14 cellular contexts compared by ENCODE assay signal in genomic region chr10:110020265-110020664, GRCh38.
"Had no signal": no experiment of that assay in that cellular context is flagged by ENCODE, and none has a peak within 500 bp of the region (broad histone marks: within the 10 kb centered on the region; RNA-seq: fewer than 3 reads in every experiment).

No MANE protein-coding gene starts in this region.

- H3K9me3 ChIP-seq: gastroesophageal sphincter, lower lobe of right lung, mucosa of descending colon, thyroid gland had no signal

- H3K4me3 ChIP-seq: gastroesophageal sphincter, lower lobe of right lung, mucosa of descending colon, thyroid gland had no signal

- H3K36me3 ChIP-seq: gastroesophageal sphincter, lower lobe of right lung, thyroid gland, WERI-Rb-1 had no signal

- DNase-seq: activated CD4-positive, alpha-beta T cell treated with anti-CD3 and anti-CD28 coated beads for 4 hours; activated CD8-positive, alpha-beta T cell treated with anti-CD3 and anti-CD28 coated beads, Interleukin-2, amount 10 ng/mL, durations not matched to agents 7 days and 5 days; activated effector memory CD4-positive, alpha-beta T cell treated with Interleukin-2 at 50 U/mL for 16 hours; activated naive CD8-positive, alpha-beta T cell treated with anti-CD3 and anti-CD28 coated beads for 36 hours; aorta; effector CD8-positive, alpha-beta T cell; hippocampal formation; lower lobe of right lung; mucosa of descending colon; nephron progenitor cell; stimulated activated CD4-positive, alpha-beta T cell treated with anti-CD3 and anti-CD28 coated beads, Interleukin-15, amount 100 ng/mL, for 24 hours; thyroid gland; WERI-Rb-1 had no signal

- H3K27me3 ChIP-seq: gastroesophageal sphincter, thyroid gland had no signal

- ATAC-seq: activated CD8-positive, alpha-beta T cell treated with anti-CD3 and anti-CD28 coated beads, Interleukin-2, amount 10 ng/mL, durations not matched to agents 7 days and 5 days; gastroesophageal sphincter; lower lobe of right lung; mucosa of descending colon had no signal

- H3K27ac ChIP-seq: gastroesophageal sphincter, lower lobe of right lung, thyroid gland, WERI-Rb-1 had no signal
